Comparison of ENCODE assay signal across 16 cellular contexts in genomic region chr10:58609525-58610150, GRCh38.
DNase-seq lines count a peak whose midpoint lies in the region; TF ChIP-seq lines count a peak whose summit lies in the region.
"Had no signal": no experiment of that assay in that cellular context is flagged by ENCODE, and none has a peak within 500 bp of the region (broad histone marks: within the 10 kb centered on the region; RNA-seq: fewer than 3 reads in every experiment).

No MANE protein-coding gene starts in this region.

- in situ Hi-C loops in GM23248 (cut with MboI): no loop called here
- in situ Hi-C loops in mammary epithelial cell (cut with MboI; ENCODE audit: low sequenced_read_pairs in 2 of 2): no loop called here

- H2AFZ ChIP-seq in GM23248 (no peak overlapping the region), hepatocyte (no peak overlapping the region), mammary epithelial cell (ENCODE audit: low read depth, low read length) (no peak overlapping the region)

- DNase-seq in GM23248: no peak
- no peak for DNase-seq in SJSA1 (ENCODE audit: low read depth in 1 of 2, low spot score in 2 of 2)
- no peak for DNase-seq in hepatocyte (ENCODE audit: low spot score)
- no peak for DNase-seq in SK-N-DZ (ENCODE audit: low spot score)
- no peak for DNase-seq in Kasumi-1 (lab: John Stamatoyannopoulos, UW)
- DNase-seq in globus pallidus (ENCODE audit: low spot score): no peak
- no peak for DNase-seq in mammary epithelial cell
- DNase-seq: AML-193; CD8-positive, alpha-beta memory T cell; DMS53; GOT3; H9 had no signal

- no peak for TF ChIP-seq CTCF in hepatocyte (IDR thresholded peaks at IDR 0.05; ENCODE audit: poor library complexity)
- no peak for TF ChIP-seq CTCF in mammary epithelial cell (conservative IDR thresholded peaks at IDR 0.05 in 1 of 2, IDR thresholded peaks at IDR 0.05 in 1 of 2; ENCODE audit: extremely low read depth in 1 of 2, insufficient read depth in 1 of 2, low read depth in 1 of 2, low read length in 2 of 2)

- H3K4me1 ChIP-seq in GM23248 (ENCODE audit: insufficient read depth): peaks cover 28% of the 10 kb centered on the region
- peaks cover 13% of the 10 kb centered on the region for H3K4me1 ChIP-seq in SJSA1 (replicated peaks)
- peaks cover 6% of the 10 kb centered on the region for H3K4me1 ChIP-seq in hepatocyte (ENCODE audit: insufficient read depth)
- H3K4me1 ChIP-seq in skeletal muscle satellite cell (ENCODE audit: control insufficient read depth, insufficient read depth, low read length): peaks cover 29% of the 10 kb centered on the region
- H3K4me1 ChIP-seq in mammary epithelial cell (ENCODE audit: insufficient read depth, low read length): no peaks in the 10 kb centered on the region
- H3K4me1 ChIP-seq: BLaER1 had no signal

- H3K9ac ChIP-seq in GM23248 (no peak overlapping the region), skeletal muscle satellite cell (ENCODE audit: low read depth, low read length) (peak overlapping the region; percentile 7), mammary epithelial cell (ENCODE audit: insufficient read depth, low read length) (no peak overlapping the region)
- H3K9ac ChIP-seq: BLaER1 had no signal

- CTCF ChIA-PET in mammary epithelial cell (lab: Charles Lee; ENCODE audit: low non-redundant PET): no interaction called here

- H3K79me2 ChIP-seq in GM23248 (ENCODE audit: insufficient read depth) (peaks cover 87% of the 10 kb centered on the region), hepatocyte (no peaks in the 10 kb centered on the region), mammary epithelial cell (ENCODE audit: insufficient read depth, low read length) (peaks cover 3% of the 10 kb centered on the region)

- intact Hi-C loops in mammary epithelial cell (cut with micrococcal nuclease): no loop called here

- H3K27me3 ChIP-seq in GM23248 (replicated peaks; ENCODE audit: insufficient read depth) (no peaks in the 10 kb centered on the region), SJSA1 (replicated peaks) (no peaks in the 10 kb centered on the region), hepatocyte (no peaks in the 10 kb centered on the region), skeletal muscle satellite cell (ENCODE audit: control insufficient read depth, insufficient read depth, low read length) (no peaks in the 10 kb centered on the region), mammary epithelial cell (ENCODE audit: insufficient read depth, low read length) (no peaks in the 10 kb centered on the region)
- H3K27me3 ChIP-seq: BLaER1 had no signal

- H3K4me3 ChIP-seq in GM23248: no peak overlapping the region
- no peak overlapping the region for H3K4me3 ChIP-seq in SJSA1
- no peak overlapping the region for H3K4me3 ChIP-seq in hepatocyte
- no peak overlapping the region for H3K4me3 ChIP-seq in skeletal muscle satellite cell (ENCODE audit: low read length)
- H3K4me3 ChIP-seq in mammary epithelial cell (replicated peaks in 1 of 3; ENCODE audit: insufficient read depth in 1 of 3, low read depth in 2 of 3, low read length in 3 of 3): no peak overlapping the region
- H3K4me3 ChIP-seq: A549, BLaER1, GM12878 had no signal

- H3K4me2 ChIP-seq in GM23248 (ENCODE audit: unreplicated experiment) (peak overlapping the region; percentile 1), hepatocyte (no peak overlapping the region), skeletal muscle satellite cell (ENCODE audit: low read length) (no peak overlapping the region), mammary epithelial cell (ENCODE audit: insufficient read depth, low read depth, low read length) (no peak overlapping the region)
- H3K4me2 ChIP-seq: BLaER1 had no signal

- H3K9me3 ChIP-seq in GM23248 (ENCODE audit: low read depth) (no peaks in the 10 kb centered on the region), SJSA1 (replicated peaks) (no peaks in the 10 kb centered on the region), hepatocyte (ENCODE audit: low read depth) (no peaks in the 10 kb centered on the region), skeletal muscle satellite cell (replicated peaks; ENCODE audit: low read length) (no peaks in the 10 kb centered on the region), mammary epithelial cell (replicated peaks; ENCODE audit: insufficient read depth, low read length) (no peaks in the 10 kb centered on the region)
- H3K9me3 ChIP-seq: BLaER1 had no signal

- H3K9me2 ChIP-seq in GM23248 (ENCODE audit: insufficient read depth) (no peaks in the 10 kb centered on the region), hepatocyte (replicated peaks; ENCODE audit: insufficient read depth) (no peaks in the 10 kb centered on the region)

- H3K27ac ChIP-seq in GM23248: peak overlapping the region; percentile 26
- H3K27ac ChIP-seq in SJSA1: peak overlapping the region; percentile 27; the same call in 1 of the 2 replicates
- peak overlapping the region; percentile 50 for H3K27ac ChIP-seq in hepatocyte
- no peak overlapping the region for H3K27ac ChIP-seq in mammary epithelial cell (ENCODE audit: insufficient read depth, low read depth, low read length)
- H3K27ac ChIP-seq: BLaER1 had no signal

- dilution Hi-C loops in mammary epithelial cell (cut with HindIII; ENCODE audit: low sequenced_read_pairs): no loop called here

- H4K20me1 ChIP-seq in GM23248 (ENCODE audit: insufficient read depth): no peaks in the 10 kb centered on the region
- no peaks in the 10 kb centered on the region for H4K20me1 ChIP-seq in hepatocyte (ENCODE audit: insufficient read depth, poor library complexity, severe bottlenecking)
- no peaks in the 10 kb centered on the region for H4K20me1 ChIP-seq in mammary epithelial cell (ENCODE audit: insufficient read depth, low read length)
- H4K20me1 ChIP-seq: BLaER1 had no signal

- H3K36me3 ChIP-seq in GM23248 (ENCODE audit: low read depth) (no peaks in the 10 kb centered on the region; the same call in 1 of the 2 replicates), SJSA1 (peaks cover 6% of the 10 kb centered on the region; the same call in 1 of the 2 replicates), hepatocyte (replicated peaks; ENCODE audit: insufficient read depth, low read depth) (no peaks in the 10 kb centered on the region), skeletal muscle satellite cell (ENCODE audit: insufficient read depth, low read length) (no peaks in the 10 kb centered on the region), mammary epithelial cell (ENCODE audit: insufficient read depth, low read length) (no peaks in the 10 kb centered on the region)
- H3K36me3 ChIP-seq: BLaER1 had no signal

- H3F3A ChIP-seq in GM23248 (ENCODE audit: insufficient read depth): peaks cover 42% of the 10 kb centered on the region

- no TSS peak for BruUV-seq in mammary epithelial cell (replicated peaks; lab: Mats Ljungman, UMichigan)

- 67 to 70% methylated on average over 6 of the region's 6 CpGs for WGBS in GM23248 (ENCODE audit: low coverage in 1 of 2, low lambda C conversion rate in 2 of 2, missing lambda C conversion rate in 2 of 2), 2 experiments
- 68% methylated on average over 6 of the region's 6 CpGs for WGBS in hepatocyte (ENCODE audit: low lambda C conversion rate, missing lambda C conversion rate)
- 85% methylated on average over 6 of the region's 6 CpGs for WGBS in mammary epithelial cell (ENCODE audit: low coverage, missing lambda C conversion rate)
